Comparison of ENCODE assay signal across 1 cellular context in the genomic region with DNA sequence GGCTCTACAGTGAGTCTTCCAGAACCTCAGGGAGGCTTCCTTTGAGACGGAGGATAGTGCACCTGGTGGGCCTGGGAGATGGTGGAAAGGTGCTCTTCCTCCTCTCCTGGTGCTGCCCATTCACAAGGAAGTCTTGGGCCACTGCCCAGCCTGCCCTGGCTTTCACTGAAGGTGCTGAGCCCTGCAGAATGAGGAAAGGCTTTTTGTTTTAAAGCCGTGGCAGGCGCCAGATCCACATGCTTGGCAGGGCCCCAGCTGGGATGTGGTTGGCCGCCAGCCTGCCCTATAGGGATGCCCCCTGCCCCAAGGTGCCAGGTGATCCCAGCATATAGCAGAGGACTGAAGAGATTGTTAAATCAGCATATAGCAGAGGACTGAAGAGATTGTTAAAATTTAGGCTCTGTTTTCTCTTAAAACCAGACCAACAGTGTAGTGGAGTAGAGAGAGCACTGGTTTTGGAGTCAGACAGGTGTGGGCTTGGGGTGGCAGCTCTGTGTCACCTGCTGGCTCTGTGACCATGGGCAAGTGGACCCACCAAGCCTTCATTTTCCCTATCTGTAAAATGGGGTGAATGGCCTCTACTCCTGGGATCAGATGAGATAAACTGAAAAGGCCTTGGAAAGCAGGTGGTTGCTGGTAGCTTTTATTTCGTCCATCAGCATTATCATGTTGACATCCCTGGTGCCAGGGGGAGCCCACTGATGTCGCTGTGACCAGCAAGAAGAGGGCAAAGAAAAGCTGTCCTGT.
TF ChIP-seq lines count a peak whose summit lies in the region.

No MANE protein-coding gene starts in this region.

TF ChIP-seq in HepG2, 621 proteins besides CTCF, POLR2A, EP300 and RAD21:
- TF ChIP-seq REXO4 (CRISPR knock-in tag; IDR thresholded peaks at IDR 0.05; ENCODE audit: borderline replicate concordance): no peak
- TF ChIP-seq, protein P1, sequence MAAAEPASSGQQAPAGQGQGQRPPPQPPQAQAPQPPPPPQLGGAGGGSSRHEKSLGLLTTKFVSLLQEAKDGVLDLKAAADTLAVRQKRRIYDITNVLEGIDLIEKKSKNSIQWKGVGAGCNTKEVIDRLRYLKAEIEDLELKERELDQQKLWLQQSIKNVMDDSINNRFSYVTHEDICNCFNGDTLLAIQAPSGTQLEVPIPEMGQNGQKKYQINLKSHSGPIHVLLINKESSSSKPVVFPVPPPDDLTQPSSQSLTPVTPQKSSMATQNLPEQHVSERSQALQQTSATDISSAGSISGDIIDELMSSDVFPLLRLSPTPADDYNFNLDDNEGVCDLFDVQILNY (CRISPR knock-in tag; conservative IDR thresholded peaks at IDR 0.05): no peak
- no peak for TF ChIP-seq NFRKB (IDR thresholded peaks at IDR 0.05)
- peak; percentile 72 for TF ChIP-seq ZNF629 (CRISPR knock-in tag; conservative IDR thresholded peaks at IDR 0.05)
- TF ChIP-seq ZFP90 (CRISPR knock-in tag; IDR thresholded peaks at IDR 0.05; ENCODE audit: borderline replicate concordance): no peak
TF ChIP-seq in HepG2: peak in this region for 1.
